In genomic region chr6:20919677-20920385, GRCh38 we compare ENCODE assay signal across 10 cellular contexts.
DNase-seq lines count a peak whose midpoint lies in the region; ATAC-seq, FAIRE-seq and TF ChIP-seq lines count a peak whose summit lies in the region.
"Had no signal": no experiment of that assay in that cellular context is flagged by ENCODE, and none has a peak within 500 bp of the region (broad histone marks: within the 10 kb centered on the region; RNA-seq: fewer than 3 reads in every experiment).

No MANE protein-coding gene starts in this region.

- no peak overlapping the region for H3K27ac ChIP-seq in tibial artery
- H3K27ac ChIP-seq: stomach had no signal

- no peak overlapping the region for H3K4me3 ChIP-seq in tibial artery
- H3K4me3 ChIP-seq: stomach had no signal

- no peaks in the 10 kb centered on the region for H3K4me1 ChIP-seq in tibial artery
- H3K4me1 ChIP-seq: stomach had no signal

- no peaks in the 10 kb centered on the region for H3K36me3 ChIP-seq in tibial artery
- H3K36me3 ChIP-seq: stomach had no signal

- H3K9me3 ChIP-seq in tibial artery: peaks cover 0 to 11% (median 7%) of the 10 kb centered on the region in 3 donors

- no peaks in the 10 kb centered on the region for H3K27me3 ChIP-seq in tibial artery
- H3K27me3 ChIP-seq: stomach had no signal

- TF ChIP-seq CTCF in D721Med (IDR thresholded peaks at IDR 0.05; ENCODE audit: insufficient read depth, missing control alignments) (no peak), tibial artery (IDR thresholded peaks at IDR 0.05) (no peak)

- peak; percentile 84 for ATAC-seq in GM19023 (IDR thresholded peaks at IDR 0.05; ENCODE audit: unreplicated experiment)
- ATAC-seq in HG02884 (IDR thresholded peaks at IDR 0.05; ENCODE audit: unreplicated experiment): peak; percentile 90
- no peak for ATAC-seq in sciatic nerve

- intact Hi-C loops in sciatic nerve (cut with DNase I): no loop called here
- intact Hi-C loops in tibial artery (cut with DNase I; ENCODE audit: low total_unique reads): no loop called here
- intact Hi-C loops in posterior cingulate gyrus (cut with DNase I): no loop called here

- peak; percentile 96 for FAIRE-seq in D721Med (lab: Jason Lieb, UNC)

- DNase-seq in D721Med (ENCODE audit: insufficient read length, low spot score): no peak
- peak; percentile 8 to 13 for DNase-seq in activated CD4-positive, alpha-beta T cell treated with anti-CD3 and anti-CD28 coated beads, Interleukin-2, amount 50 U/mL, for 48 hours
- DNase-seq in HT-29 (ENCODE audit: low spot score): no peak
- no peak for DNase-seq in sciatic nerve (ENCODE audit: low spot score)
- no peak for DNase-seq in tibial artery
- no peak for DNase-seq in posterior cingulate gyrus
- DNase-seq: RPMI8226, stomach had no signal

Comparison
In these comparisons a context has a peak if more than half of its experiments do, and no peak if none do; other contexts are left out.
1. DNase-seq: peak in activated CD4-positive, alpha-beta T cell treated with anti-CD3 and anti-CD28 coated beads, Interleukin-2, amount 50 U/mL, for 48 hours (2 of 2); none in D721Med (single experiment), HT-29 (single experiment), sciatic nerve (single experiment), tibial artery (0 of 2) and posterior cingulate gyrus (0 of 10).